In the genomic region with DNA sequence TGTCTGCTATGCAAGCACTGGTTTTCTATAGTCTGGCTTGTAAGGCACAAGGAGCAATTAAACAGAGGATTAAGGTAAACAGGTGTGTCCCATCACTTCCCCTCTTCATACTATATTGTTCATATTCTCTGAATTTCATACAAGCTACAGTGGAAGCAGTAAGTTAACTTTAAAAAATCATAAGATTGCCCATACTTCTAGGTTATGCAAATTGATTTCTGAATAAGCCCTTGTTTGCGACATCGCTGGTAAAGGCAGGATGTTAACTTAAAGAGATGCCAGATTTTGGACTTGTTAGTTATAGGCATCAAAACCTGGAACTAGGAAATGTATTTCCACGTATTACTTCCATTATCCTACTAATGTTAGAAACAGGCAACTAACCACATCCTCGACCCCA, we compare ENCODE assay signal across 8 cellular contexts. TPM values are rescaled to one million over a fixed set of nuclear protein-coding genes. Genes with fewer than 3 reads are reported as not detected.
DNase-seq lines count a peak whose midpoint lies in the region; TF ChIP-seq lines count a peak whose summit lies in the region.

No MANE protein-coding gene starts in this region.

- peak overlapping the region; percentile 0; the same call in 1 of the 2 replicates for H2AFZ ChIP-seq in OCI-LY3 (ENCODE audit: low read depth, low read length)

- peaks cover 30% of the 10 kb centered on the region for H3K4me1 ChIP-seq in OCI-LY3 (ENCODE audit: low read length)

- no peak overlapping the region for H3K27ac Mint-ChIP-seq in progenitor cell of endocrine pancreas

- H3K4me2 ChIP-seq in OCI-LY3 (ENCODE audit: low read length), result peak overlapping the region; percentile 89

- H3K36me3 ChIP-seq in GM06990 (ENCODE audit: control insufficient read depth, insufficient read depth, low read length) (peaks cover 1% of the 10 kb centered on the region; the same call in 1 of the 2 replicates), OCI-LY3 (replicated peaks; ENCODE audit: low read depth, low read length) (peaks cover 24% of the 10 kb centered on the region)

- H3K4me3 ChIP-seq in GM06990 (replicated peaks; ENCODE audit: low read depth, low read length) (peak overlapping the region; percentile 63), OCI-LY3 (ENCODE audit: low read length) (peak overlapping the region; percentile 84), epithelial cell of esophagus (ENCODE audit: low read length) (peak overlapping the region; percentile 55)

- H3K9me3 Mint-ChIP-seq in progenitor cell of endocrine pancreas (ENCODE audit: low read depth), result no peaks in the 10 kb centered on the region

- H3K9ac ChIP-seq in OCI-LY3 (ENCODE audit: low read length), result peak overlapping the region; percentile 70

- H3K4me1 Mint-ChIP-seq in progenitor cell of endocrine pancreas (ENCODE audit: low read depth), result peaks cover 9% of the 10 kb centered on the region

- no peak for DNase-seq in GM06990 (ENCODE audit: extremely low read depth, insufficient read length)
- peak; percentile 24 for DNase-seq in epithelial cell of esophagus (ENCODE audit: low read depth)
- DNase-seq in progenitor cell of endocrine pancreas (ENCODE audit: low spot score, unreplicated experiment), result no peak
- no peak for DNase-seq in COLO829 (ENCODE audit: low spot score)
- DNase-seq in UCSD-AML1 (lab: John Stamatoyannopoulos, UW; ENCODE audit: unreplicated experiment), result no peak
- no peak for DNase-seq in stimulated activated naive CD4-positive, alpha-beta T cell treated with Interleukin-2 at 50 U/mL for 16 hours (lab: John Stamatoyannopoulos, UW)
- DNase-seq in HCEC 1CT, result no peak

- peak overlapping the region; percentile 86 for H3K4me3 Mint-ChIP-seq in progenitor cell of endocrine pancreas (ENCODE audit: low read depth)

- H3K9me3 ChIP-seq in OCI-LY3 (ENCODE audit: insufficient read depth, low read length), result no peaks in the 10 kb centered on the region

- peak overlapping the region; percentile 1; the same call in 1 of the 2 replicates for H3K27ac ChIP-seq in OCI-LY3 (ENCODE audit: low read length)

- H3K27me3 ChIP-seq in GM06990 (replicated peaks; ENCODE audit: control insufficient read depth, insufficient read depth, low read length), result no peaks in the 10 kb centered on the region
- H3K27me3 ChIP-seq in OCI-LY3 (ENCODE audit: low read depth, low read length), result no peaks in the 10 kb centered on the region

- H3K79me2 ChIP-seq in OCI-LY3 (ENCODE audit: low read length), result peaks cover 38% of the 10 kb centered on the region

- peaks cover 24% of the 10 kb centered on the region for H3K27me3 Mint-ChIP-seq in progenitor cell of endocrine pancreas

- no peak for TF ChIP-seq CTCF in GM06990 (IDR thresholded peaks at IDR 0.05; ENCODE audit: insufficient read depth, low read length, poor library complexity, severe bottlenecking)
- no peak for TF ChIP-seq CTCF in OCI-LY3 (IDR thresholded peaks at IDR 0.05; ENCODE audit: low read depth, low read length)
- no peak for TF ChIP-seq CTCF in epithelial cell of esophagus (IDR thresholded peaks at IDR 0.05; ENCODE audit: insufficient read depth, low read depth, low read length, missing control alignments)
- no peak for TF ChIP-seq CTCF in progenitor cell of endocrine pancreas (IDR thresholded peaks at IDR 0.05; ENCODE audit: unreplicated experiment)

- H4K20me1 ChIP-seq in OCI-LY3 (ENCODE audit: insufficient read depth, low read length), result peaks cover 28% of the 10 kb centered on the region

- H3K36me3 Mint-ChIP-seq in progenitor cell of endocrine pancreas (ENCODE audit: insufficient read depth), result no peaks in the 10 kb centered on the region

RNA-seq across cellular contexts. Expression of gene TMEM131L, which starts 1.0 kb away (rescaled TPM):
- 18.1 and 18.9 TPM in 2 replicates for total RNA-seq in progenitor cell of endocrine pancreas
